ENCODE assay signal across 8 cellular contexts in the genomic region with DNA sequence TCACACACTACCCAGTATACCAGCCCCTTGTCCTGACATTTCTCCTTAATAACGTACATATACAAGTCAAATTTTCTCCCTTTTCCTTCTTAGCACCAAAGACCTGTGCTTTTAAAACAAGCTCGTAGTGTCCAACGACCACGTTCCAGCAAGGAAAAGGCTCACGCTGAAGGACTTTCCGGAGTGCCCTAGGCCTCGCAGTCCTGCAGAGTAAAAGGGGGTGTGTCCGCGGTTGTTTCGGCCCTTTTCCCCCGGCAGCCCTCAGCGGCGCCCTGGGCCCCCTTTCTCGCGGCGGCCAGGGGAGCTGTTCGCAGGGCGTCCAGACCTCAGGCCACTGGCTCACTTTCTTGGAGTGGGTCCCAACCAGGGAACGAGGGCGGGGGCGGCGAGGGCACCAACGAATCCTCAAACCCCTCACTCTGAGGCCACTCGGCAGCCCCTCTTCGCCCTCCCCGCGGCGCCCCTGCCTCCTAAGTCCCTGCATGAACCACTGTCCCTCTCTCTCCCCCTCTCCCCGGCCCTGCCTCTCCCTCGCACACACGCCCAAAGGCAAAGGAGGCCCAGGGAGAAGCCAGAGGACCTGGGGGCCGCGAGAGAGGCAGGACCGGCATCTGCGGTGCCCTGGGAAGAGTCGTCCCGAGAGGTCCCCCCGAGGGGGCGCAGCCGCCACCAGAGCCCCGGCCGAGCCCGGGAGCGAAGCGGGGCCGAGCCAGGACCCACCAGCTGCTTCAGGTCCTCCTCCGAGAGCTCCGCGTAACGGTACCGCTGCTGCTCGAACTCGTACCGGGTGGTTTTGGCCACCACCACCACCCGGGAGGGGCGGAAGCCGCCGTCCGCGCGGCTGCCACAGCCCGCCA. TPM values are rescaled to one million over a fixed set of nuclear protein-coding genes. Genes with fewer than 3 reads are reported as not detected.
DNase-seq lines count a peak whose midpoint lies in the region; ATAC-seq and TF ChIP-seq lines count a peak whose summit lies in the region.

No MANE protein-coding gene starts in this region.

- H3K79me2 ChIP-seq in fibroblast of lung (ENCODE audit: control insufficient read depth, insufficient read depth, low read length) = peaks cover 24% of the 10 kb centered on the region

- TF ChIP-seq CTCF in C4-2B (conservative IDR thresholded peaks at IDR 0.05) (no peak), fibroblast of lung (conservative IDR thresholded peaks at IDR 0.05 in 1 of 2, IDR thresholded peaks at IDR 0.05 in 1 of 2; ENCODE audit: low read depth in 1 of 2, low read length in 2 of 2) (peak in 1 of 2 donors; percentile 3), stomach (IDR thresholded peaks at IDR 0.05) (no peak)

- H3K9ac ChIP-seq in fibroblast of lung (ENCODE audit: insufficient read depth, low read length) = peak overlapping the region; percentile 82

- no peak for TF ChIP-seq POLR2A in stomach (IDR thresholded peaks at IDR 0.05)

- peak overlapping the region; percentile 88 for H3K27ac ChIP-seq in C4-2B
- H3K27ac ChIP-seq in fibroblast of lung (ENCODE audit: insufficient read depth, low read length) = peak overlapping the region; percentile 90
- H3K27ac ChIP-seq in stomach = peak overlapping the region; percentile 95 to 99 (median 98)

- H3K4me3 Mint-ChIP-seq in activated T-helper 1 cell treated with anti-CD3 and anti-CD28 coated beads, Interleukin-12 subunit alpha, Interleukin-12 subunit beta, Interleukin-2, Interleukin-4 antibody, amounts not matched to agents 30 ng/mL and 10 ng/mL and 1 ng/mL, durations not matched to agents 14 hours and 24 hours and 36 hours = peak overlapping the region; percentile 81

- no peaks in the 10 kb centered on the region for H3K27me3 ChIP-seq in fibroblast of lung (ENCODE audit: control insufficient read depth, insufficient read depth, low read length)
- H3K27me3 ChIP-seq in stomach = no peaks in the 10 kb centered on the region

- ATAC-seq in HG03432 (IDR thresholded peaks at IDR 0.05; ENCODE audit: unreplicated experiment) = peak; percentile 30

- H3K4me1 ChIP-seq in fibroblast of lung (ENCODE audit: control insufficient read depth, extremely low read depth, insufficient read depth, low read length) (no peaks in the 10 kb centered on the region), stomach (peaks cover 26 to 57% (median 42%) of the 10 kb centered on the region in 4 donors)

- peaks cover 3% of the 10 kb centered on the region for H3K36me3 Mint-ChIP-seq in activated T-helper 1 cell treated with anti-CD3 and anti-CD28 coated beads, Interleukin-12 subunit alpha, Interleukin-12 subunit beta, Interleukin-2, Interleukin-4 antibody, amounts not matched to agents 30 ng/mL and 10 ng/mL and 1 ng/mL, durations not matched to agents 14 hours and 24 hours and 36 hours (ENCODE audit: low read depth)

- peak; percentile 15 for DNase-seq in GM19240 (ENCODE audit: insufficient read length, low spot score)
- DNase-seq in NOMO-1 treated with dmso at 0.1 percent for 144 hours (lab: John Stamatoyannopoulos, UW; ENCODE audit: unreplicated experiment) = peak; percentile 65
- DNase-seq in activated T-helper 1 cell treated with anti-CD3 and anti-CD28 coated beads, Interleukin-12 subunit alpha, Interleukin-12 subunit beta, Interleukin-2, Interleukin-4 antibody, amounts not matched to agents 30 ng/mL and 10 ng/mL and 1 ng/mL, durations not matched to agents 14 hours and 24 hours and 36 hours (ENCODE audit: low spot score) = peak; percentile 17
- peak; percentile 63 to 70 for DNase-seq in fibroblast of lung (ENCODE audit: low read depth in 2 of 2)
- peak; percentile 69 for DNase-seq in myocyte (ENCODE audit: low read depth)
- peak; percentile 64 for DNase-seq in stomach

- 0 to 1% (median 1%) methylated on average over 49 to 62 of the region's 62 CpGs for WGBS in stomach, 5 donors

- H3K36me3 ChIP-seq in fibroblast of lung (ENCODE audit: control insufficient read depth, insufficient read depth, low read length) (no peaks in the 10 kb centered on the region), stomach (no peaks in the 10 kb centered on the region)

- H3K9me3 Mint-ChIP-seq in activated T-helper 1 cell treated with anti-CD3 and anti-CD28 coated beads, Interleukin-12 subunit alpha, Interleukin-12 subunit beta, Interleukin-2, Interleukin-4 antibody, amounts not matched to agents 30 ng/mL and 10 ng/mL and 1 ng/mL, durations not matched to agents 14 hours and 24 hours and 36 hours = no peaks in the 10 kb centered on the region

- H3K9me3 ChIP-seq in fibroblast of lung (ENCODE audit: control insufficient read depth, insufficient read depth, low read depth, low read length) (no peaks in the 10 kb centered on the region), stomach (no peaks in the 10 kb centered on the region)

- H3K27me3 Mint-ChIP-seq in activated T-helper 1 cell treated with anti-CD3 and anti-CD28 coated beads, Interleukin-12 subunit alpha, Interleukin-12 subunit beta, Interleukin-2, Interleukin-4 antibody, amounts not matched to agents 30 ng/mL and 10 ng/mL and 1 ng/mL, durations not matched to agents 14 hours and 24 hours and 36 hours (ENCODE audit: insufficient read depth) = peaks cover 4% of the 10 kb centered on the region

- H4K20me1 ChIP-seq in fibroblast of lung (ENCODE audit: control insufficient read depth, extremely low read depth, insufficient read depth, low read length) = no peaks in the 10 kb centered on the region

- peaks cover 39% of the 10 kb centered on the region for H3K4me1 Mint-ChIP-seq in activated T-helper 1 cell treated with anti-CD3 and anti-CD28 coated beads, Interleukin-12 subunit alpha, Interleukin-12 subunit beta, Interleukin-2, Interleukin-4 antibody, amounts not matched to agents 30 ng/mL and 10 ng/mL and 1 ng/mL, durations not matched to agents 14 hours and 24 hours and 36 hours (ENCODE audit: low read depth)

- peak overlapping the region; percentile 75 to 85 (median 80) for H3K4me3 ChIP-seq in fibroblast of lung (replicated peaks in 1 of 4; ENCODE audit: control extremely low read depth in 1 of 4, insufficient read depth in 1 of 4, low read depth in 3 of 4, low read length in 4 of 4)
- H3K4me3 ChIP-seq in stomach = peak overlapping the region; percentile 66 to 91 (median 86)

- peak overlapping the region; percentile 70 for H2AFZ ChIP-seq in fibroblast of lung (ENCODE audit: low read length)

- TF ChIP-seq EP300 in stomach (IDR thresholded peaks at IDR 0.05) = no peak

- peak overlapping the region; percentile 65 for H3K27ac Mint-ChIP-seq in activated T-helper 1 cell treated with anti-CD3 and anti-CD28 coated beads, Interleukin-12 subunit alpha, Interleukin-12 subunit beta, Interleukin-2, Interleukin-4 antibody, amounts not matched to agents 30 ng/mL and 10 ng/mL and 1 ng/mL, durations not matched to agents 14 hours and 24 hours and 36 hours

- intact Hi-C loops in activated T-helper 1 cell treated with anti-CD3 and anti-CD28 coated beads, Interleukin-12 subunit alpha, Interleukin-12 subunit beta, Interleukin-2, Interleukin-4 antibody, amounts not matched to agents 30 ng/mL and 10 ng/mL and 1 ng/mL, durations not matched to agents 14 hours and 24 hours and 36 hours (cut with micrococcal nuclease) = loop anchor here (1.0 to 10.0 kb wide), 6 partner anchors 121 to 1482 kb away; partner anchors contain the start of genes IL7R, NIPBL, NUP155 and SPEF2
- intact Hi-C loops in stomach (cut with DNase I; ENCODE audit: low total_unique reads) = no loop called here

- peak overlapping the region; percentile 38 for H3K4me2 ChIP-seq in fibroblast of lung (ENCODE audit: extremely low read depth, insufficient read depth, low read length)

RNA-seq across cellular contexts. Expression of gene NADK2, which starts 0.7 kb away (rescaled TPM):
- 21.7 and 25.1 TPM in 2 replicates for total RNA-seq in activated T-helper 1 cell treated with anti-CD3 and anti-CD28 coated beads, Interleukin-12 subunit alpha, Interleukin-12 subunit beta, Interleukin-2, Interleukin-4 antibody, amounts not matched to agents 30 ng/mL and 10 ng/mL and 1 ng/mL, durations not matched to agents 14 hours and 24 hours and 36 hours
- total RNA-seq in fibroblast of lung (24.4 and 26.9 TPM in 2 replicates), myocyte (28.8 and 32.6 TPM in 2 replicates), stomach (100 to 1,000 TPM in 1 of 5 donors, 10 to 100 TPM in 4; 20.4 to 132 (median 60.6) TPM)
- polyA plus RNA-seq in fibroblast of lung (11.5 and 11.6 TPM in 2 replicates), stomach (10 to 100 TPM in 2 of 3 donors, 1 to 10 TPM in 1; 9.1 to 15.9 (median 15.9) TPM)
- 12.7 and 13.1 TPM in 2 replicates for polyA plus RNA-seq in fibroblast of lung (2012)
- 2.3 and 17.6 TPM in 2 replicates for polyA minus RNA-seq in fibroblast of lung (ENCODE audit: low replicate concordance)
- 18.9 TPM for polyA plus RNA-seq in myocyte (2012)

Comparison
In these comparisons a context has a peak if more than half of its experiments do, and no peak if none do; other contexts are left out.
1. Peak in every context shown above with its lines: DNase-seq, ATAC-seq, H3K4me3 ChIP-seq and H3K27ac ChIP-seq.
2. DNase-seq: peak in every context shown above with its lines; median percentile 69 in myocyte; 66 in fibroblast of lung; 65 in NOMO-1 treated with dmso at 0.1 percent for 144 hours; 64 in stomach; 17 in activated T-helper 1 cell treated with anti-CD3 and anti-CD28 coated beads, Interleukin-12 subunit alpha, Interleukin-12 subunit beta, Interleukin-2, Interleukin-4 antibody, amounts not matched to agents 30 ng/mL and 10 ng/mL and 1 ng/mL, durations not matched to agents 14 hours and 24 hours and 36 hours; 15 in GM19240.